Comparison of ENCODE assay signal across 1 cellular context in genomic region chr2:91846388-91846787, GRCh38.
DNase-seq lines count a peak whose midpoint lies in the region; ATAC-seq, FAIRE-seq and TF ChIP-seq lines count a peak whose summit lies in the region.
"Not testable (repeated sequence)": the region's sequence is repeated elsewhere in the genome, so short reads cannot be mapped to it uniquely, and the experiment has no call there.

No MANE protein-coding gene starts in this region.

- H3K9me3 ChIP-seq in K562 (replicated peaks; ENCODE audit: control insufficient read depth, insufficient read depth, low read depth, low read length) = not testable (repeated sequence)

- not testable (repeated sequence) for TF ChIP-seq EP300 in K562 (IDR thresholded peaks at IDR 0.05; ENCODE audit: low read length)

- not testable (repeated sequence) for H3K9ac ChIP-seq in K562 (ENCODE audit: insufficient read depth in 1 of 2, low read depth in 2 of 2, low read length in 2 of 2)

- intact Hi-C loops in K562 (cut with micrococcal nuclease) = not testable (repeated sequence)

- not testable (repeated sequence) for TF ChIP-seq POLR2A in K562 (conservative IDR thresholded peaks at IDR 0.05)

- POLR2A ChIA-PET in K562 (lab: Yijun Ruan, JAX) = not testable (repeated sequence)

- H3K36me3 ChIP-seq in K562 (ENCODE audit: control insufficient read depth, insufficient read depth, low read length) = not testable (repeated sequence)

- CTCF ChIA-PET in K562 (lab: Yijun Ruan, JAX; ENCODE audit: low intra/inter-chr PET ratio) = not testable (repeated sequence)

- not testable (repeated sequence) for H3K27me3 ChIP-seq in K562 (ENCODE audit: control insufficient read depth in 2 of 2, insufficient read depth in 2 of 2, low read length in 2 of 2)

- H2AFZ ChIP-seq in K562 (ENCODE audit: low read depth, low read length) = not testable (repeated sequence)

- FAIRE-seq in K562 (lab: Jason Lieb, UNC) = not testable (repeated sequence)

- TF ChIP-seq CTCF in K562 (IDR thresholded peaks at IDR 0.05 in 2 of 3, conservative IDR thresholded peaks at IDR 0.05 in 1 of 3; ENCODE audit: insufficient read depth in 2 of 3, low read depth in 1 of 3, low read length in 3 of 3) = not testable (repeated sequence)

- not testable (repeated sequence) for ATAC-seq in K562

- not testable (repeated sequence) for H3K27ac ChIP-seq in K562 (ENCODE audit: extremely low read depth, low read depth, low read length)

- H3K79me2 ChIP-seq in K562 (ENCODE audit: control insufficient read depth, insufficient read depth, low read length) = not testable (repeated sequence)

- H4K20me1 ChIP-seq in K562 (replicated peaks; ENCODE audit: control insufficient read depth, insufficient read depth, low read length) = not testable (repeated sequence)

- not testable (repeated sequence) for TF ChIP-seq RAD21 in K562 (CRISPR knock-in tag; conservative IDR thresholded peaks at IDR 0.05 in 1 of 2, IDR thresholded peaks at IDR 0.05 in 1 of 2)

- DNase-seq in K562 (ENCODE audit: extremely low read depth in 1 of 4, low spot score in 3 of 4) = not testable (repeated sequence)

- H3K4me1 ChIP-seq in K562 (replicated peaks in 1 of 2; ENCODE audit: control insufficient read depth in 2 of 2, insufficient read depth in 2 of 2, low read length in 2 of 2) = not testable (repeated sequence)

- not testable (repeated sequence) for H3K9me1 ChIP-seq in K562 (ENCODE audit: control insufficient read depth, insufficient read depth, low read length)

- not testable (repeated sequence) for H3K4me2 ChIP-seq in K562 (ENCODE audit: insufficient read depth, low read length)

- not testable (repeated sequence) for H3K4me3 ChIP-seq in K562

- WGBS in K562 (ENCODE audit: insufficient coverage, low coverage, missing lambda C conversion rate) = 0% methylated on average over 3 of the region's 3 CpGs

- BruUV-seq in K562 (replicated peaks; lab: Mats Ljungman, UMichigan) = not testable (repeated sequence)

- in situ Hi-C loops in K562 (cut with MboI) = not testable (repeated sequence)

TF ChIP-seq in K562, 482 proteins besides CTCF, POLR2A, EP300 and RAD21:
- TF ChIP-seq CUX1 (CRISPR knock-in tag; IDR thresholded peaks at IDR 0.05) = peak; percentile 96
